Comparison of ENCODE assay signal across 7 cellular contexts in the genomic region with DNA sequence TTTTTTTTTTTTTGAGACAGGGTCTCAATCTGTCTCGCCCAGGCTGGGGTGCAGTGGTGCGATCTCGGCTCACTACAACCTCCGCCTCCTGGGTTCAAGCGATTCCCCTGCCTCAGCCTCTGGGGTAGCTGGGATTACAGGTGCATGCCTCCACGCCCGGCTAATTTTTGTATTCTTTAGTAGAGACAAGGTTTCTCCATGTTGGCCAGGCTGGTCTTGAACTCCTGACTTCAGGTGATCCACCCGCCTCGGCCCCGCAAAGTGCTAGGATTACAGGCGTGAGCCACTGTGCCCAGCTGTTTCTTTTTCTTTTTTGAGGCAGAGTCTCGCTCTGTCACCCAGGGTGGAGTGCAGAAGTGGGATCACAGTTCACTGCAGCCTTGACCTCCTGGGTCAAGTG. TPM values are rescaled to one million over a fixed set of nuclear protein-coding genes. Genes with fewer than 3 reads are reported as not detected.
DNase-seq lines count a peak whose midpoint lies in the region; ATAC-seq and TF ChIP-seq lines count a peak whose summit lies in the region.
"Not testable (repeated sequence)": the region's sequence is repeated elsewhere in the genome, so short reads cannot be mapped to it uniquely, and the experiment has no call there.

No MANE protein-coding gene starts in this region.

- H3K27ac ChIP-seq in DOHH2 (ENCODE audit: low read depth, low read length) (peak overlapping the region; percentile 96), OCI-LY7 (ENCODE audit: low read depth, low read length, poor library complexity, severe bottlenecking) (peak overlapping the region; percentile 45)

- peak overlapping the region; percentile 75 for H3K4me3 ChIP-seq in DOHH2 (ENCODE audit: low read length)
- H3K4me3 ChIP-seq in OCI-LY7 (ENCODE audit: low read depth, low read length, poor library complexity, severe bottlenecking) = not testable (repeated sequence)

- H3K36me3 ChIP-seq in DOHH2 (ENCODE audit: control insufficient read depth, low read length) = peaks cover 35% of the 10 kb centered on the region
- peaks cover 71% of the 10 kb centered on the region for H3K36me3 ChIP-seq in OCI-LY7 (ENCODE audit: insufficient read depth, low read length)

- H4K20me1 ChIP-seq in DOHH2 (ENCODE audit: control insufficient read depth, insufficient read depth, low read depth, low read length); OCI-LY7 (ENCODE audit: insufficient read depth, low read length): not testable (repeated sequence)

- POLR2A ChIA-PET in OCI-LY7 (lab: Charles Lee) = interaction anchor here (1.0 to 11.2 kb wide), 5 partner anchors 8 to 150 kb away, joined by 3 to 154 read pairs (median 4); no protein-coding TSS in a partner anchor

- H3K9me2 ChIP-seq in DOHH2 (replicated peaks; ENCODE audit: control insufficient read depth, low read length); OCI-LY7 (ENCODE audit: insufficient read depth, low read length): not testable (repeated sequence)

- peaks cover 17% of the 10 kb centered on the region for H3K36me3 Mint-ChIP-seq in activated T-helper 17 cell treated with anti-CD3 and anti-CD28 coated beads, Interleukin-2, amount 50 U/mL, for 72 hours (ENCODE audit: low read depth)
- H3K36me3 Mint-ChIP-seq in chondrocyte (ENCODE audit: low read depth); natural killer cell: not testable (repeated sequence)
- peaks cover 11% of the 10 kb centered on the region for H3K36me3 Mint-ChIP-seq in memory B cell
- H3K36me3 Mint-ChIP-seq in stimulated activated memory B cell treated with anti-CD40 and anti-IgM and Interleukin-4, amounts not matched to agents 10 μg/mL and 1 μg/mL and 100 μg/mL, for 72 hours = peaks cover 44% of the 10 kb centered on the region

- not testable (repeated sequence) for H3K27me3 Mint-ChIP-seq in activated T-helper 17 cell treated with anti-CD3 and anti-CD28 coated beads, Interleukin-2, amount 50 U/mL, for 72 hours; chondrocyte (ENCODE audit: low read depth); memory B cell; natural killer cell (ENCODE audit: low read depth in 2 of 2); stimulated activated memory B cell treated with anti-CD40 and anti-IgM and Interleukin-4, amounts not matched to agents 10 μg/mL and 1 μg/mL and 100 μg/mL, for 72 hours

- peaks cover 52% of the 10 kb centered on the region for H3F3A ChIP-seq in DOHH2 (ENCODE audit: control insufficient read depth, insufficient read depth)

- H3K4me2 ChIP-seq in DOHH2 (ENCODE audit: low read length) (peak overlapping the region; percentile 90), OCI-LY7 (ENCODE audit: low read length) (peak overlapping the region; percentile 34; the same call in 1 of the 2 replicates)

- not testable (repeated sequence) for H3K9me3 ChIP-seq in DOHH2 (ENCODE audit: control insufficient read depth, insufficient read depth, low read length); OCI-LY7 (ENCODE audit: low read length)

- H3K4me1 Mint-ChIP-seq in activated T-helper 17 cell treated with anti-CD3 and anti-CD28 coated beads, Interleukin-2, amount 50 U/mL, for 72 hours = peaks cover 14% of the 10 kb centered on the region
- not testable (repeated sequence) for H3K4me1 Mint-ChIP-seq in chondrocyte (ENCODE audit: low read depth)
- peaks cover 19% of the 10 kb centered on the region for H3K4me1 Mint-ChIP-seq in memory B cell
- peaks cover 57 to 73% of the 10 kb centered on the region in 2 donors for H3K4me1 Mint-ChIP-seq in natural killer cell
- peaks cover 46% of the 10 kb centered on the region for H3K4me1 Mint-ChIP-seq in stimulated activated memory B cell treated with anti-CD40 and anti-IgM and Interleukin-4, amounts not matched to agents 10 μg/mL and 1 μg/mL and 100 μg/mL, for 72 hours

- not testable (repeated sequence) for H2AFZ ChIP-seq in OCI-LY7 (ENCODE audit: low read length)

- H3K9me3 Mint-ChIP-seq in activated T-helper 17 cell treated with anti-CD3 and anti-CD28 coated beads, Interleukin-2, amount 50 U/mL, for 72 hours; chondrocyte (ENCODE audit: low read depth); memory B cell; natural killer cell; stimulated activated memory B cell treated with anti-CD40 and anti-IgM and Interleukin-4, amounts not matched to agents 10 μg/mL and 1 μg/mL and 100 μg/mL, for 72 hours: not testable (repeated sequence)

- peak overlapping the region; percentile 5 for H3K27ac Mint-ChIP-seq in activated T-helper 17 cell treated with anti-CD3 and anti-CD28 coated beads, Interleukin-2, amount 50 U/mL, for 72 hours
- H3K27ac Mint-ChIP-seq in chondrocyte (ENCODE audit: unreplicated experiment) = not testable (repeated sequence)
- peak overlapping the region; percentile 68 for H3K27ac Mint-ChIP-seq in memory B cell
- H3K27ac Mint-ChIP-seq in natural killer cell = peak overlapping the region; percentile 100
- peak overlapping the region; percentile 39 for H3K27ac Mint-ChIP-seq in stimulated activated memory B cell treated with anti-CD40 and anti-IgM and Interleukin-4, amounts not matched to agents 10 μg/mL and 1 μg/mL and 100 μg/mL, for 72 hours

- ATAC-seq in activated T-helper 17 cell treated with anti-CD3 and anti-CD28 coated beads, Interleukin-2, amount 50 U/mL, for 72 hours (replicated peaks); memory B cell (ENCODE audit: low read depth); stimulated activated memory B cell treated with anti-CD40 and anti-IgM and Interleukin-4, amounts not matched to agents 10 μg/mL and 1 μg/mL and 100 μg/mL, for 72 hours: not testable (repeated sequence)
- peak in 1 of 3 donors; percentile 26 for ATAC-seq in natural killer cell

- not testable (repeated sequence) for TF ChIP-seq CTCF in DOHH2 (IDR thresholded peaks at IDR 0.05; ENCODE audit: low read depth, low read length, poor library complexity, severe bottlenecking); OCI-LY7 (conservative IDR thresholded peaks at IDR 0.05; ENCODE audit: low read length); chondrocyte (IDR thresholded peaks at IDR 0.05); natural killer cell (IDR thresholded peaks at IDR 0.05)

- not testable (repeated sequence) for H3K27me3 ChIP-seq in DOHH2 (ENCODE audit: control insufficient read depth, low read length)

- H3K79me2 ChIP-seq in DOHH2 (ENCODE audit: control insufficient read depth, low read length) (peaks cover 85% of the 10 kb centered on the region), OCI-LY7 (ENCODE audit: insufficient read depth, low read depth, low read length) (peaks cover 91% of the 10 kb centered on the region)

- not testable (repeated sequence) for H3K4me3 Mint-ChIP-seq in activated T-helper 17 cell treated with anti-CD3 and anti-CD28 coated beads, Interleukin-2, amount 50 U/mL, for 72 hours; chondrocyte (ENCODE audit: unreplicated experiment); memory B cell; stimulated activated memory B cell treated with anti-CD40 and anti-IgM and Interleukin-4, amounts not matched to agents 10 μg/mL and 1 μg/mL and 100 μg/mL, for 72 hours
- H3K4me3 Mint-ChIP-seq in natural killer cell = peak overlapping the region; percentile 42

- BruUV-seq in OCI-LY7 (replicated peaks; lab: Mats Ljungman, UMichigan) = not testable (repeated sequence)

- intact Hi-C loops in OCI-LY7 (cut with micrococcal nuclease; ENCODE audit: unreplicated experiment) = not testable (repeated sequence)
- intact Hi-C loops in natural killer cell (cut with micrococcal nuclease) = loop anchor here (2.0 kb wide), 2 partner anchors 14 to 28 kb away; a partner anchor contains a TSS

- H3K4me1 ChIP-seq in DOHH2 (ENCODE audit: control insufficient read depth, low read length) (peaks cover 98% of the 10 kb centered on the region), OCI-LY7 (ENCODE audit: insufficient read depth, low read length, poor library complexity, severe bottlenecking) (peaks cover 85% of the 10 kb centered on the region)

- DNase-seq in OCI-LY7 (ENCODE audit: low spot score); memory B cell (ENCODE audit: low spot score in 2 of 2); natural killer cell: not testable (repeated sequence)
- peak; percentile 20 for DNase-seq in chondrocyte (ENCODE audit: low spot score)

- CTCF ChIA-PET in OCI-LY7 (lab: Charles Lee; ENCODE audit: unreplicated experiment) = not testable (repeated sequence)

RNA-seq across cellular contexts. Expression of a gene that starts 27.1 kb away (rescaled TPM):
- 105 and 117 TPM in 2 replicates for total RNA-seq in OCI-LY7 (2014; rRNA removed; shearing (Covaris generic))
- total RNA-seq in OCI-LY7 (2022) (248 and 285 TPM in 2 replicates), chondrocyte (66.5 to 80.4 TPM (median 78.2 TPM) in 3 replicates), natural killer cell (100 to 1,000 TPM in 2 of 3 donors, 10 to 100 TPM in 1; 87.0 to 131 (median 107) TPM)
- total RNA-seq in activated T-helper 17 cell treated with anti-CD3 and anti-CD28 coated beads, Interleukin-2, amount 50 U/mL, for 72 hours = 100 to 1,000 TPM; 100 to 112 TPM
